In the genomic region with DNA sequence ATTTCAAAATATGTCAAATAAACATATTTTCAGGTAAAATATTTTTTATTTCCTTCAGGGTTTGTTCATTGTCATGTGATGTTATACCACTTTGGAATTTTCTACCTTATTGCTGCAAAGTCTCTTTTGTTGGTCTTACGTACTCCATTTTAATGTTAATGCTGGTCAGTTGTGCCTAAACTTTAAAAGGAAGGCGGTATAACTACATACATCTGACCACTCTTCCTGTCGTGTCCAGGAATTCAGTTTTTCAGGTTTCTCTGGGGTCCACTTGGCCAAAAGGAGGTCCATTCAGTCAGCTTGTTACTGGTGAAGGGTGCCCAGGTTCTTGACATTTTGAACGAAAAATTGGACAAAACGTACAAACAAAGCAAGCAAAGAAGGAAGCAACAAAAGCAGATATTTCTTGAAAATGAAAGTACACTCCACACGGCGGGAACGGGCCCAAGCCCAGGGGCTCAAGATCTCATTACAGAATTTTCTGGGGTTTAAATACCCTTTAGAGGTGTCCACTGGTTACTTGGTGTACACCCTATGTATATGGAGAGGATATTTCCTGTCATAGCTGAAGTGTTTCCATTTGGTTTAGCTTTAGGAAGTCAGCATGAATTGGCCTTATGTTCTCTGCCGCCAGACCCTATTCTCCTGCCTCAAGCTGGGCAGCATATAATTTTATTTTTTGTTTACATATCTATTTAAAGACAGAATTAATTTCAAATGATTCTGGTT, we compare ENCODE assay signal across 3 cellular contexts.
TF ChIP-seq lines count a peak whose summit lies in the region.

No MANE protein-coding gene starts in this region.

TF ChIP-seq in SK-N-SH, 30 proteins besides CTCF, POLR2A, EP300 and RAD21 (continues in another document):
- TF ChIP-seq CHD2 (IDR thresholded peaks at IDR 0.05; ENCODE audit: low read length, partially characterized antibody) (no peak), TCF12 (IDR thresholded peaks at IDR 0.05) (no peak), MAX (IDR thresholded peaks at IDR 0.05; ENCODE audit: low read depth) (no peak), USF2 (IDR thresholded peaks at IDR 0.05; ENCODE audit: borderline replicate concordance, low read depth, low read length) (no peak), FOSL2 (IDR thresholded peaks at IDR 0.05; ENCODE audit: borderline replicate concordance, low read depth) (no peak), NRF1 (IDR thresholded peaks at IDR 0.05; ENCODE audit: low read depth, low read length) (no peak), USF1 (IDR thresholded peaks at IDR 0.05; ENCODE audit: borderline replicate concordance, low read depth) (no peak)
- TF ChIP-seq, protein P1, sequence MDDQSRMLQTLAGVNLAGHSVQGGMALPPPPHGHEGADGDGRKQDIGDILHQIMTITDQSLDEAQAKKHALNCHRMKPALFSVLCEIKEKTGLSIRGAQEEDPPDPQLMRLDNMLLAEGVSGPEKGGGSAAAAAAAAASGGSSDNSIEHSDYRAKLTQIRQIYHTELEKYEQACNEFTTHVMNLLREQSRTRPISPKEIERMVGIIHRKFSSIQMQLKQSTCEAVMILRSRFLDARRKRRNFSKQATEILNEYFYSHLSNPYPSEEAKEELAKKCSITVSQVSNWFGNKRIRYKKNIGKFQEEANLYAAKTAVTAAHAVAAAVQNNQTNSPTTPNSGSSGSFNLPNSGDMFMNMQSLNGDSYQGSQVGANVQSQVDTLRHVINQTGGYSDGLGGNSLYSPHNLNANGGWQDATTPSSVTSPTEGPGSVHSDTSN (IDR thresholded peaks at IDR 0.05), result no peak
- TF ChIP-seq, protein P2, sequence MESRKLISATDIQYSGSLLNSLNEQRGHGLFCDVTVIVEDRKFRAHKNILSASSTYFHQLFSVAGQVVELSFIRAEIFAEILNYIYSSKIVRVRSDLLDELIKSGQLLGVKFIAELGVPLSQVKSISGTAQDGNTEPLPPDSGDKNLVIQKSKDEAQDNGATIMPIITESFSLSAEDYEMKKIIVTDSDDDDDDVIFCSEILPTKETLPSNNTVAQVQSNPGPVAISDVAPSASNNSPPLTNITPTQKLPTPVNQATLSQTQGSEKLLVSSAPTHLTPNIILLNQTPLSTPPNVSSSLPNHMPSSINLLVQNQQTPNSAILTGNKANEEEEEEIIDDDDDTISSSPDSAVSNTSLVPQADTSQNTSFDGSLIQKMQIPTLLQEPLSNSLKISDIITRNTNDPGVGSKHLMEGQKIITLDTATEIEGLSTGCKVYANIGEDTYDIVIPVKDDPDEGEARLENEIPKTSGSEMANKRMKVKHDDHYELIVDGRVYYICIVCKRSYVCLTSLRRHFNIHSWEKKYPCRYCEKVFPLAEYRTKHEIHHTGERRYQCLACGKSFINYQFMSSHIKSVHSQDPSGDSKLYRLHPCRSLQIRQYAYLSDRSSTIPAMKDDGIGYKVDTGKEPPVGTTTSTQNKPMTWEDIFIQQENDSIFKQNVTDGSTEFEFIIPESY (IDR thresholded peaks at IDR 0.05; ENCODE audit: borderline replicate concordance, low read depth), result no peak

TF ChIP-seq in SK-N-SH treated with all-trans-retinoic acid at 6 μM for 48 hours, 23 proteins besides CTCF, POLR2A, EP300 and RAD21:
- no peak for TF ChIP-seq ZC3H10 (CRISPR knock-in tag; IDR thresholded peaks at IDR 0.05)
- no peak for TF ChIP-seq ZFP30 (CRISPR knock-in tag; IDR thresholded peaks at IDR 0.05)
- no peak for TF ChIP-seq GLIS3 (CRISPR knock-in tag; IDR thresholded peaks at IDR 0.05)
- no peak for TF ChIP-seq TCF4 (CRISPR knock-in tag; IDR thresholded peaks at IDR 0.05; ENCODE audit: borderline replicate concordance)
- no peak for TF ChIP-seq ISL1 (CRISPR knock-in tag; IDR thresholded peaks at IDR 0.05)
- no peak for TF ChIP-seq TOX (CRISPR knock-in tag; IDR thresholded peaks at IDR 0.05; ENCODE audit: borderline replicate concordance)
- TF ChIP-seq, protein P3, sequence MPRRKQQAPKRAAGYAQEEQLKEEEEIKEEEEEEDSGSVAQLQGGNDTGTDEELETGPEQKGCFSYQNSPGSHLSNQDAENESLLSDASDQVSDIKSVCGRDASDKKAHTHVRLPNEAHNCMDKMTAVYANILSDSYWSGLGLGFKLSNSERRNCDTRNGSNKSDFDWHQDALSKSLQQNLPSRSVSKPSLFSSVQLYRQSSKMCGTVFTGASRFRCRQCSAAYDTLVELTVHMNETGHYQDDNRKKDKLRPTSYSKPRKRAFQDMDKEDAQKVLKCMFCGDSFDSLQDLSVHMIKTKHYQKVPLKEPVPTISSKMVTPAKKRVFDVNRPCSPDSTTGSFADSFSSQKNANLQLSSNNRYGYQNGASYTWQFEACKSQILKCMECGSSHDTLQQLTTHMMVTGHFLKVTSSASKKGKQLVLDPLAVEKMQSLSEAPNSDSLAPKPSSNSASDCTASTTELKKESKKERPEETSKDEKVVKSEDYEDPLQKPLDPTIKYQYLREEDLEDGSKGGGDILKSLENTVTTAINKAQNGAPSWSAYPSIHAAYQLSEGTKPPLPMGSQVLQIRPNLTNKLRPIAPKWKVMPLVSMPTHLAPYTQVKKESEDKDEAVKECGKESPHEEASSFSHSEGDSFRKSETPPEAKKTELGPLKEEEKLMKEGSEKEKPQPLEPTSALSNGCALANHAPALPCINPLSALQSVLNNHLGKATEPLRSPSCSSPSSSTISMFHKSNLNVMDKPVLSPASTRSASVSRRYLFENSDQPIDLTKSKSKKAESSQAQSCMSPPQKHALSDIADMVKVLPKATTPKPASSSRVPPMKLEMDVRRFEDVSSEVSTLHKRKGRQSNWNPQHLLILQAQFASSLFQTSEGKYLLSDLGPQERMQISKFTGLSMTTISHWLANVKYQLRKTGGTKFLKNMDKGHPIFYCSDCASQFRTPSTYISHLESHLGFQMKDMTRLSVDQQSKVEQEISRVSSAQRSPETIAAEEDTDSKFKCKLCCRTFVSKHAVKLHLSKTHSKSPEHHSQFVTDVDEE (CRISPR knock-in tag; IDR thresholded peaks at IDR 0.05), result no peak
- TF ChIP-seq PPARA (CRISPR knock-in tag; IDR thresholded peaks at IDR 0.05; ENCODE audit: borderline replicate concordance), result no peak

TF ChIP-seq in H1, 55 proteins besides CTCF, POLR2A, EP300 and RAD21:
- no peak for TF ChIP-seq EZH2 (IDR thresholded peaks at IDR 0.05; ENCODE audit: low read depth, low read length, severe bottlenecking)
- no peak for TF ChIP-seq GABPA (IDR thresholded peaks at IDR 0.05; ENCODE audit: borderline replicate concordance, insufficient read depth, low read length)
- no peak for TF ChIP-seq KDM5A (IDR thresholded peaks at IDR 0.05; ENCODE audit: low read length)
- TF ChIP-seq E2F6 (IDR thresholded peaks at IDR 0.05), result no peak
- TF ChIP-seq SIRT6 (IDR thresholded peaks at IDR 0.05; ENCODE audit: low read length), result no peak
- TF ChIP-seq CTBP2 (IDR thresholded peaks at IDR 0.05; ENCODE audit: borderline replicate concordance, insufficient read depth, insufficient read length, low read length), result no peak
- TF ChIP-seq HDAC2 (IDR thresholded peaks at IDR 0.05; ENCODE audit: borderline replicate concordance in 1 of 2, low read depth in 2 of 2, low read length in 2 of 2), result no peak
